Comparison of ENCODE assay signal across 8 cellular contexts in genomic region chr3:58433400-58434169, GRCh38. TPM values are rescaled to one million over a fixed set of nuclear protein-coding genes. Genes with fewer than 3 reads are reported as not detected.
DNase-seq lines count a peak whose midpoint lies in the region; ATAC-seq, FAIRE-seq and TF ChIP-seq lines count a peak whose summit lies in the region.

PDHB (minus strand) TSS chr3:58433832; CDS start chr3:58433809, 23 bp downstream.

- H4K20me1 ChIP-seq in astrocyte (ENCODE audit: insufficient read depth, low read length), result peaks cover 16% of the 10 kb centered on the region

- H3K4me3 ChIP-seq in astrocyte (ENCODE audit: insufficient read depth, low read depth, low read length) (peak within 1 kb of the TSS; percentile 89), aorta (ENCODE audit: low read length in 2 of 2) (peak within 1 kb of the TSS; percentile 32 to 55)

- FAIRE-seq in GM18507 (lab: Jason Lieb, UNC) (peak; percentile 89), astrocyte (lab: Jason Lieb, UNC) (no peak)

- peak within 1 kb of the TSS; percentile 98 for H3K4me3 Mint-ChIP-seq in astrocyte (ENCODE audit: unreplicated experiment)

- H3K27me3 ChIP-seq in astrocyte (ENCODE audit: insufficient read depth, low read length) (no peaks in the 10 kb centered on the region), aorta (ENCODE audit: control insufficient read depth in 1 of 2, insufficient read depth in 2 of 2, low read length in 1 of 2) (no peaks in the 10 kb centered on the region)

- H3K27ac ChIP-seq in astrocyte (ENCODE audit: low read depth, low read length), result peak within 1 kb of the TSS; percentile 96
- peak within 1 kb of the TSS in 1 of 2 donors; percentile 60 for H3K27ac ChIP-seq in aorta (ENCODE audit: low read depth in 1 of 2, low read length in 2 of 2)

- H3K36me3 ChIP-seq in astrocyte (ENCODE audit: insufficient read depth, low read length), result peaks cover 31% of the 10 kb centered on the region
- peaks cover 3% of the 10 kb centered on the region in 2 donors for H3K36me3 ChIP-seq in aorta (ENCODE audit: control insufficient read depth in 1 of 2, insufficient read depth in 2 of 2, low read length in 1 of 2)

- peak within 1 kb of the TSS; percentile 91 for H3K27ac Mint-ChIP-seq in astrocyte (ENCODE audit: unreplicated experiment)

- no peaks in the 10 kb centered on the region for H3K9me3 Mint-ChIP-seq in astrocyte (ENCODE audit: unreplicated experiment)

- H2AFZ ChIP-seq in astrocyte (ENCODE audit: low read depth, low read length), result peak within 1 kb of the TSS; percentile 95

- intact Hi-C loops in aorta (cut with DNase I), result loop anchor here (5.0 to 10.0 kb wide), 2 partner anchors 59 to 101 kb away; partner anchors contain the start of genes KCTD6 (in 2 of the 2) and ACOX2 (in 1 of the 2)

- peak within 1 kb of the TSS; percentile 95 for H3K9ac ChIP-seq in astrocyte (ENCODE audit: low read length)

- DNase-seq in GM18507 (ENCODE audit: extremely low spot score, insufficient read length, low read depth), result peak; percentile 91
- peak; percentile 53 to 76 for DNase-seq in NCI-H187 (lab: John Stamatoyannopoulos, UW)
- DNase-seq in T-helper 22 cell (ENCODE audit: low read depth), result peak; percentile 78
- peak; percentile 77 for DNase-seq in astrocyte (ENCODE audit: low read depth)
- DNase-seq in hepatic stellate cell (ENCODE audit: low spot score), result peak; percentile 93
- DNase-seq in renal cortical epithelial cell (ENCODE audit: low read depth), result peak; percentile 71
- peak; percentile 96 to 99 for DNase-seq in aorta

- ATAC-seq in HG02943 (IDR thresholded peaks at IDR 0.05; ENCODE audit: low read depth, unreplicated experiment) (peak; percentile 90), aorta (ENCODE audit: low FRiP score) (peak; percentile 97)

- WGBS in aorta, 2 donors, result 0% methylated on average over 66 to 67 of the region's 67 CpGs

- H3K36me3 Mint-ChIP-seq in astrocyte (ENCODE audit: low read depth, unreplicated experiment), result peaks cover 7% of the 10 kb centered on the region

- peaks cover 26% of the 10 kb centered on the region for H3K79me2 ChIP-seq in astrocyte (ENCODE audit: insufficient read depth, low read length)

- no peaks in the 10 kb centered on the region for H3K9me3 ChIP-seq in astrocyte (ENCODE audit: insufficient read depth, low read depth, low read length)
- no peaks in the 10 kb centered on the region for H3K9me3 ChIP-seq in aorta (ENCODE audit: control insufficient read depth, low read length)

- H3K4me2 ChIP-seq in astrocyte (ENCODE audit: low read length), result peak within 1 kb of the TSS; percentile 100

- H3K27me3 Mint-ChIP-seq in astrocyte (ENCODE audit: low read depth, unreplicated experiment), result no peaks in the 10 kb centered on the region

- peaks cover 18% of the 10 kb centered on the region for H3K4me1 ChIP-seq in astrocyte (ENCODE audit: insufficient read depth, low read length)
- H3K4me1 ChIP-seq in aorta (ENCODE audit: control insufficient read depth in 1 of 2, insufficient read depth in 2 of 2, low read length in 2 of 2), result no peaks in the 10 kb centered on the region

- no peak for TF ChIP-seq CTCF in astrocyte (IDR thresholded peaks at IDR 0.05; ENCODE audit: insufficient read depth, low read depth, low read length)

- H3K4me1 Mint-ChIP-seq in astrocyte (ENCODE audit: low read depth, unreplicated experiment), result peaks cover 34% of the 10 kb centered on the region

RNA-seq across cellular contexts. Expression of gene PDHB, which starts in this region (rescaled TPM):
- total RNA-seq in astrocyte, result 87.7 and 95.7 TPM in 2 replicates
- 126 and 207 TPM in 2 replicates for total RNA-seq in renal cortical epithelial cell
- total RNA-seq in aorta, result 10 to 100 TPM; 49.0 to 49.9 TPM
- polyA plus RNA-seq in aorta, result 10 to 100 TPM; 68.4 to 72.7 TPM
